In the genomic region with DNA sequence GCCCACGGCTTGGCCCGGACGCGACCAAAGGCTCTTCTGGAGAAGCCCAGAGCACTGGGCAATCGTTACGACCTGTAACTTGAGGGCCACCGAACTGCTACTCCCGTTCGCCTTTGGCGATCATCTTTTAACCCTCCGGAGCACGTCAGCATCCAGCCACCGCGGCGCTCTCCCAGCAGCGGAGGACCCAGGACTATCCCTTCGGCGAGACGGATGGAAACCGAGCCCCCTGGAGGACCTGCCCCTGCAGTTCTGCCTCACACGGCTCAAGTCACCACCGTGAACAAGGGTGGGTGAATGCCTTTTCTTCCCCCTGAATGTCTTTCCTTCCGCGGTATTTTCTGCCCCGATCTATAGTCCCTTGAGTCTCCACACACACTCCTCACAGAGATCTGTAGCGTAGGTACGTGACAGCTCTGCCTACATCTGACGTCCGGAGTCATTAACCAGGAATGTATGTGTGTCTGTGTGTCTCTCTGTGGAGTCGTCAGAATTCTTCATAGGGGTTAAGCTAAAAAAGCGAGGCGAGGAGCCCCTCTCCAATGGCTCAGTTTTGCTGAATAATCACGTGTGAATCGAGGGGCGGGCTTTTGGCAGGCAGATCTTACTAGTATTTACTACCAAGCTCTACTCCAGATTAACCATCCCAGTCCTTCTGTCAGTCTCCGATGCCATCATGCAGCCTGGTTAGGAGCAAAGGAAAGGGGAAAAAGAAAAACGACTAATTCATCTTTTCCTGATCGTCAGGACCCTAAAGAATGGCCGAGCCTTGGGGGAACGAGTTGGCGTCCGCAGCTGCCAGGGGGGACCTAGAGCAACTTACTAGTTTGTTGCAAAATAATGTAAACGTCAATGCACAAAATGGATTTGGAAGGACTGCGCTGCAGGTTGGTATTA, we compare ENCODE assay signal across 8 cellular contexts. TPM values are rescaled to one million over a fixed set of nuclear protein-coding genes. Genes with fewer than 3 reads are reported as not detected.
DNase-seq lines count a peak whose midpoint lies in the region; ATAC-seq and TF ChIP-seq lines count a peak whose summit lies in the region.

A gene (plus strand): TSS at position 635 of the 897 bp plus-strand sequence. CDS start 124 bp downstream, at position 759.

- H3K4me3 Mint-ChIP-seq in CD8-positive, alpha-beta T cell: peak within 1 kb of the TSS; percentile 99
- H3K4me3 Mint-ChIP-seq in stimulated activated naive B cell treated with anti-CD40 and anti-IgM and Interleukin-4, amounts not matched to agents 10 μg/mL and 1 μg/mL and 100 μg/mL, for 72 hours: peak within 1 kb of the TSS; percentile 83 to 93

- peaks cover 27% of the 10 kb centered on the region for H3K4me1 Mint-ChIP-seq in CD8-positive, alpha-beta T cell (ENCODE audit: low read depth)
- peaks cover 11 to 21% of the 10 kb centered on the region in 2 donors for H3K4me1 Mint-ChIP-seq in stimulated activated naive B cell treated with anti-CD40 and anti-IgM and Interleukin-4, amounts not matched to agents 10 μg/mL and 1 μg/mL and 100 μg/mL, for 72 hours

- H3K36me3 Mint-ChIP-seq in CD8-positive, alpha-beta T cell: peaks cover 14% of the 10 kb centered on the region
- H3K36me3 Mint-ChIP-seq in stimulated activated naive B cell treated with anti-CD40 and anti-IgM and Interleukin-4, amounts not matched to agents 10 μg/mL and 1 μg/mL and 100 μg/mL, for 72 hours: no peaks in the 10 kb centered on the region

- no peaks in the 10 kb centered on the region for H3K27me3 ChIP-seq in CD8-positive, alpha-beta T cell (ENCODE audit: insufficient read depth, low read length)
- H3K27me3 ChIP-seq in lower lobe of right lung (ENCODE audit: low read depth): no peaks in the 10 kb centered on the region

- CTCF ChIA-PET in CD8-positive, alpha-beta T cell (lab: Charles Lee): interaction anchor here (1.0 to 3.3 kb wide), 6 partner anchors 9 to 221 kb away, joined by 3 to 21 read pairs (median 4); a partner anchor contains a TSS

- H3K9me3 Mint-ChIP-seq in CD8-positive, alpha-beta T cell: no peaks in the 10 kb centered on the region
- no peaks in the 10 kb centered on the region for H3K9me3 Mint-ChIP-seq in stimulated activated naive B cell treated with anti-CD40 and anti-IgM and Interleukin-4, amounts not matched to agents 10 μg/mL and 1 μg/mL and 100 μg/mL, for 72 hours

- POLR2A ChIA-PET in CD8-positive, alpha-beta T cell (lab: Charles Lee): interaction anchor here (0.6 to 3.7 kb wide), 8 partner anchors 8 to 1783 kb away, joined by 3 to 51 read pairs (median 7); a partner anchor contains a TSS

- peak within 1 kb of the TSS; percentile 86 for H3K27ac ChIP-seq in CD8-positive, alpha-beta T cell (ENCODE audit: low read depth, low read length)
- peak within 1 kb of the TSS; percentile 98 for H3K27ac ChIP-seq in lower lobe of right lung

- intact Hi-C loops in CD8-positive, alpha-beta T cell (cut with DNase I, micrococcal nuclease): loop anchor here (2.0 to 10.0 kb wide), 8 partner anchors 15 to 1395 kb away; a partner anchor contains a TSS
- intact Hi-C loops in lower lobe of right lung (cut with DNase I): no loop called here

- no peak for TF ChIP-seq CTCF in CD8-positive, alpha-beta T cell (IDR thresholded peaks at IDR 0.05)
- no peak for TF ChIP-seq CTCF in lower lobe of right lung (IDR thresholded peaks at IDR 0.05)

- H3K36me3 ChIP-seq in CD8-positive, alpha-beta T cell (ENCODE audit: insufficient read depth, low read length): no peaks in the 10 kb centered on the region
- no peaks in the 10 kb centered on the region for H3K36me3 ChIP-seq in lower lobe of right lung

- DNase-seq in CD8-positive, alpha-beta T cell: peak in 6 of 7 experiments; percentile 35 to 71 (median 60)
- peak; percentile 89 to 92 for DNase-seq in NCI-H526 (lab: John Stamatoyannopoulos, UW)
- peak; percentile 49 for DNase-seq in activated CD4-positive, alpha-beta T cell treated with anti-CD3 and anti-CD28 coated beads, Interleukin-2, amount 50 U/mL, for 1 hour
- peak; percentile 56 for DNase-seq in effector CD4-positive, alpha-beta T cell
- peak; percentile 77 for DNase-seq in lower lobe of right lung
- peak; percentile 27 for DNase-seq in stimulated activated naive B cell treated with anti-CD40 and anti-IgM and Interleukin-4, amounts not matched to agents 10 μg/mL and 1 μg/mL and 100 μg/mL, for 72 hours

- H3K9me3 ChIP-seq in CD8-positive, alpha-beta T cell (ENCODE audit: low read length): no peaks in the 10 kb centered on the region
- no peaks in the 10 kb centered on the region for H3K9me3 ChIP-seq in lower lobe of right lung

- peak within 1 kb of the TSS; percentile 92 for H3K27ac Mint-ChIP-seq in CD8-positive, alpha-beta T cell
- peak within 1 kb of the TSS; percentile 91 for H3K27ac Mint-ChIP-seq in stimulated activated naive B cell treated with anti-CD40 and anti-IgM and Interleukin-4, amounts not matched to agents 10 μg/mL and 1 μg/mL and 100 μg/mL, for 72 hours

- ATAC-seq in CD8-positive, alpha-beta T cell: peak; percentile 27
- ATAC-seq in GM19438 (IDR thresholded peaks at IDR 0.05; ENCODE audit: low read depth, unreplicated experiment): peak; percentile 27
- peak; percentile 21 for ATAC-seq in HG03571 (IDR thresholded peaks at IDR 0.05; ENCODE audit: unreplicated experiment)
- peak; percentile 16 to 19 for ATAC-seq in lower lobe of right lung
- ATAC-seq in stimulated activated naive B cell treated with anti-CD40 and anti-IgM and Interleukin-4, amounts not matched to agents 10 μg/mL and 1 μg/mL and 100 μg/mL, for 72 hours (replicated peaks): peak; percentile 38 to 50

- H3K27me3 Mint-ChIP-seq in CD8-positive, alpha-beta T cell (ENCODE audit: low read depth): no peaks in the 10 kb centered on the region
- H3K27me3 Mint-ChIP-seq in stimulated activated naive B cell treated with anti-CD40 and anti-IgM and Interleukin-4, amounts not matched to agents 10 μg/mL and 1 μg/mL and 100 μg/mL, for 72 hours: peaks cover 15 to 20% of the 10 kb centered on the region in 2 donors

- peak within 1 kb of the TSS; percentile 88 for H3K4me3 ChIP-seq in CD8-positive, alpha-beta T cell (ENCODE audit: low read depth, low read length)
- H3K4me3 ChIP-seq in lower lobe of right lung: peak within 1 kb of the TSS; percentile 81

- peaks cover 6% of the 10 kb centered on the region for H3K4me1 ChIP-seq in CD8-positive, alpha-beta T cell (ENCODE audit: insufficient read depth, low read length)
- peaks cover 9% of the 10 kb centered on the region for H3K4me1 ChIP-seq in lower lobe of right lung

RNA-seq across cellular contexts. Expression of the gene that starts here (rescaled TPM):
- 1 to 10 TPM; 5.3 to 6.0 TPM for total RNA-seq in CD8-positive, alpha-beta T cell
- total RNA-seq in lower lobe of right lung: 9.2 TPM

Comparison
In these comparisons a context has a peak if more than half of its experiments do, and no peak if none do; other contexts are left out.
1. Peak in every context shown above with its lines: DNase-seq, ATAC-seq, H3K4me3 ChIP-seq and H3K27ac ChIP-seq.
2. DNase-seq: peak in every context shown above with its lines; median percentile 90 in NCI-H526; 77 in lower lobe of right lung; 60 in CD8-positive, alpha-beta T cell; 56 in effector CD4-positive, alpha-beta T cell; 49 in activated CD4-positive, alpha-beta T cell treated with anti-CD3 and anti-CD28 coated beads, Interleukin-2, amount 50 U/mL, for 1 hour; 27 in stimulated activated naive B cell treated with anti-CD40 and anti-IgM and Interleukin-4, amounts not matched to agents 10 μg/mL and 1 μg/mL and 100 μg/mL, for 72 hours.